Comparison of ENCODE assay signal across 36 cellular contexts in genomic region chr19:16749326-16749725, GRCh38. TPM values are rescaled to one million over a fixed set of nuclear protein-coding genes. Genes with fewer than 3 reads are reported as not detected.
DNase-seq lines count a peak whose midpoint lies in the region; ATAC-seq and TF ChIP-seq lines count a peak whose summit lies in the region.
"Had no signal": no experiment of that assay in that cellular context is flagged by ENCODE, and none has a peak within 500 bp of the region (broad histone marks: within the 10 kb centered on the region; RNA-seq: fewer than 3 reads in every experiment).

No MANE protein-coding gene starts in this region.

- BruUV-seq in IMR-90 (replicated peaks; lab: Mats Ljungman, UMichigan), result no TSS peak

- H3K14ac ChIP-seq in IMR-90 (replicated peaks; ENCODE audit: low read depth, low read length), result no peak overlapping the region
- H3K14ac ChIP-seq in neuronal stem cell (ENCODE audit: low read length), result peak overlapping the region; percentile 25

- no peak overlapping the region for H2AFZ ChIP-seq in IMR-90 (replicated peaks; ENCODE audit: low read length, poor library complexity)
- H2AFZ ChIP-seq in neuronal stem cell (ENCODE audit: low read length), result peak overlapping the region; percentile 22

- H3K79me1 ChIP-seq in IMR-90 (ENCODE audit: low read depth in 1 of 2, low read length in 2 of 2), result no peaks in the 10 kb centered on the region
- H3K79me1 ChIP-seq in neuronal stem cell (ENCODE audit: low read depth, low read length), result no peaks in the 10 kb centered on the region

- H3K4ac ChIP-seq in IMR-90 (ENCODE audit: low read depth, low read length) (no peak overlapping the region), neuronal stem cell (ENCODE audit: low read length) (no peak overlapping the region)

- no peak for ATAC-seq in IMR-90 (ENCODE audit: low read depth)
- ATAC-seq in left ventricle myocardium superior, result no peak
- ATAC-seq: A549; CD8-positive, alpha-beta T cell had no signal

- H2BK5ac ChIP-seq in IMR-90 (ENCODE audit: low read depth, low read length, poor library complexity, severe bottlenecking), result no peak overlapping the region
- H2BK5ac ChIP-seq in neuronal stem cell (ENCODE audit: low read length), result no peak overlapping the region

- DNase-seq in H7, result peak; percentile 28
- no peak for DNase-seq in IMR-90
- no peak for DNase-seq in neuronal stem cell (ENCODE audit: low spot score)
- DNase-seq in GM19240 (ENCODE audit: insufficient read length, low spot score), result no peak
- no peak for DNase-seq in AG08395 (ENCODE audit: low spot score)
- DNase-seq in left ventricle myocardium superior, result no peak
- DNase-seq in amniotic stem cell (lab: John Stamatoyannopoulos, UW), result no peak
- DNase-seq: 8988T; ACHN; AML-193; BE2C; C1 segment of cervical spinal cord; Caco-2; Calu3; CD4-positive, alpha-beta memory T cell; CD4-positive, alpha-beta T cell; CD4-positive, CD25-positive, alpha-beta regulatory T cell; CD8-positive, alpha-beta T cell; COR-L47; DMS 273 treated with DMSO at 0.1 percent for 48 hours; DMS153; DMS53; DMS79; DMS79 treated with DMSO at 0.1 percent for 48 hours; DND-41; EL had no signal

- H2AK9ac ChIP-seq in IMR-90 (replicated peaks; ENCODE audit: low read depth, low read length, poor library complexity), result peak overlapping the region; percentile 24

- POLR2A ChIA-PET in IMR-90 (lab: Charles Lee; ENCODE audit: unreplicated experiment), result no interaction called here

- in situ Hi-C loops in IMR-90 (cut with MboI; ENCODE audit: low sequenced_read_pairs), result no loop called here

- no peaks in the 10 kb centered on the region for H3K36me3 ChIP-seq in H7 (replicated peaks; ENCODE audit: control insufficient read depth, insufficient read depth, low read length)
- H3K36me3 ChIP-seq in IMR-90 (ENCODE audit: control insufficient read depth, insufficient read depth, low read length), result no peaks in the 10 kb centered on the region
- H3K36me3 ChIP-seq in neuronal stem cell (replicated peaks in 1 of 2; ENCODE audit: control insufficient read depth in 2 of 2, insufficient read depth in 2 of 2, low read length in 2 of 2), result no peaks in the 10 kb centered on the region
- H3K36me3 ChIP-seq: BE2C; BLaER1; BLaER1 treated with 17β-estradiol and CSF1 and Interleukin-3, amounts not matched to agents 10 nM and 100 nM had no signal

- no peak overlapping the region for H3K9ac ChIP-seq in IMR-90 (ENCODE audit: low read depth, low read length)
- H3K9ac ChIP-seq in neuronal stem cell (ENCODE audit: low read depth, low read length, poor library complexity), result no peak overlapping the region
- H3K9ac ChIP-seq: BLaER1; BLaER1 treated with 17β-estradiol and CSF1 and Interleukin-3, amounts not matched to agents 10 nM and 100 nM had no signal

- no peak overlapping the region for H4K5ac ChIP-seq in IMR-90 (ENCODE audit: low read depth, low read length)

- H3K56ac ChIP-seq in IMR-90 (ENCODE audit: extremely low read depth, insufficient read depth, low read length), result no peak overlapping the region

- H3K23ac ChIP-seq in IMR-90 (ENCODE audit: low read depth, low read length), result no peak overlapping the region
- peak overlapping the region; percentile 14 for H3K23ac ChIP-seq in neuronal stem cell (ENCODE audit: low read depth, low read length, poor library complexity)

- no peak overlapping the region for H3K27ac ChIP-seq in IMR-90 (ENCODE audit: insufficient read depth, low read length)
- H3K27ac ChIP-seq in cingulate gyrus (ENCODE audit: low read depth, low read length), result peak overlapping the region; percentile 1
- no peak overlapping the region for H3K27ac ChIP-seq in neuronal stem cell (replicated peaks; ENCODE audit: low read length)
- H3K27ac ChIP-seq: 22Rv1; A549; BLaER1; BLaER1 treated with 17β-estradiol and CSF1 and Interleukin-3, amounts not matched to agents 10 nM and 100 nM; C4-2B had no signal

- no peak for TF ChIP-seq RAD21 in IMR-90 (IDR thresholded peaks at IDR 0.05; ENCODE audit: low read length)

- H3K4me3 ChIP-seq in H7 (ENCODE audit: insufficient read depth, low read depth, low read length) (no peak overlapping the region), IMR-90 (ENCODE audit: insufficient read depth, low read depth, low read length) (no peak overlapping the region), neuronal stem cell (ENCODE audit: low read length in 2 of 2) (no peak overlapping the region)
- H3K4me3 ChIP-seq: A549; BLaER1; BLaER1 treated with 17β-estradiol and CSF1 and Interleukin-3, amounts not matched to agents 10 nM and 100 nM had no signal

- H3K9me3 ChIP-seq in IMR-90 (ENCODE audit: control insufficient read depth, insufficient read depth, low read length), result no peaks in the 10 kb centered on the region
- no peaks in the 10 kb centered on the region for H3K9me3 ChIP-seq in neuronal stem cell (replicated peaks in 1 of 2; ENCODE audit: control insufficient read depth in 2 of 2, insufficient read depth in 1 of 2, low read depth in 1 of 2, low read length in 2 of 2)
- H3K9me3 ChIP-seq: A549, BE2C, BLaER1, Caco-2 had no signal

- H2BK12ac ChIP-seq in neuronal stem cell (ENCODE audit: low read length), result no peak overlapping the region

- no peak for TF ChIP-seq POLR2A in IMR-90 (IDR thresholded peaks at IDR 0.05; ENCODE audit: low read depth, low read length)

- H2BK20ac ChIP-seq in IMR-90 (ENCODE audit: low read depth, low read length), result no peak overlapping the region

- intact Hi-C loops in IMR-90 (cut with micrococcal nuclease), result no loop called here
- intact Hi-C loops in left ventricle myocardium superior (cut with micrococcal nuclease), result no loop called here

- 49% methylated on average over 4 of the region's 16 CpGs; no CpG with 5 or more reads in 1 of the 2 experiments for WGBS in IMR-90 (ENCODE audit: extremely low coverage in 2 of 2, insufficient read length in 1 of 2), 2 experiments
- no CpG with 5 or more reads among the region's 16 CpGs for WGBS in neuronal stem cell (ENCODE audit: extremely low coverage in 2 of 2, insufficient read length in 2 of 2, insufficient replicate concordance in 1 of 2), 2 donors

- TF ChIP-seq CTCF in IMR-90 (conservative IDR thresholded peaks at IDR 0.05; ENCODE audit: low read depth, low read length), result no peak

- H3K27me3 ChIP-seq in H7 (ENCODE audit: control insufficient read depth, insufficient read depth, low read length), result no peaks in the 10 kb centered on the region; the same call in 1 of the 2 replicates
- peaks cover 2% of the 10 kb centered on the region; the same call in 1 of the 2 replicates for H3K27me3 ChIP-seq in IMR-90 (ENCODE audit: control insufficient read depth, insufficient read depth, low read length)
- H3K27me3 ChIP-seq in neuronal stem cell (ENCODE audit: control insufficient read depth in 3 of 3, insufficient read depth in 3 of 3, low read depth in 1 of 3, low read length in 3 of 3), result no peaks in the 10 kb centered on the region
- H3K27me3 ChIP-seq: BE2C; BLaER1; BLaER1 treated with 17β-estradiol and CSF1 and Interleukin-3, amounts not matched to agents 10 nM and 100 nM had no signal

- H2BK120ac ChIP-seq in IMR-90 (ENCODE audit: low read depth, low read length), result no peak overlapping the region
- H2BK120ac ChIP-seq in neuronal stem cell (ENCODE audit: low read depth, low read length), result no peak overlapping the region

- no peaks in the 10 kb centered on the region for H3K9me1 ChIP-seq in IMR-90 (ENCODE audit: insufficient read depth, low read length)

- H3K4me1 ChIP-seq in IMR-90 (ENCODE audit: control insufficient read depth, insufficient read depth, low read length), result no peaks in the 10 kb centered on the region
- no peaks in the 10 kb centered on the region for H3K4me1 ChIP-seq in neuronal stem cell (ENCODE audit: control insufficient read depth in 2 of 2, insufficient read depth in 1 of 2, low read depth in 1 of 2, low read length in 2 of 2)
- H3K4me1 ChIP-seq: A549, BE2C, Caco-2 had no signal

- dilution Hi-C loops in IMR-90 (cut with HindIII; ENCODE audit: low sequenced_read_pairs, unreplicated experiment), result no loop called here

- H2AK5ac ChIP-seq in IMR-90 (ENCODE audit: low read depth, low read length) (no peak overlapping the region), neuronal stem cell (ENCODE audit: low read depth, low read length) (peak overlapping the region; percentile 25)

- H4K8ac ChIP-seq in IMR-90 (ENCODE audit: low read depth in 2 of 2, low read length in 2 of 2) (no peak overlapping the region), neuronal stem cell (ENCODE audit: low read depth, low read length) (no peak overlapping the region)

- CTCF ChIA-PET in IMR-90 (lab: Yijun Ruan, JAX), result no interaction called here

- H2BK15ac ChIP-seq in IMR-90 (ENCODE audit: low read depth, low read length), result no peak overlapping the region
- H2BK15ac ChIP-seq in neuronal stem cell (ENCODE audit: low read length), result peak overlapping the region; percentile 92

- H4K91ac ChIP-seq in IMR-90 (ENCODE audit: insufficient read depth, low read depth, low read length) (no peak overlapping the region), neuronal stem cell (ENCODE audit: low read depth, low read length, poor library complexity) (no peak overlapping the region)

- no peaks in the 10 kb centered on the region for H4K20me1 ChIP-seq in IMR-90 (ENCODE audit: insufficient read depth, low read length)
- H4K20me1 ChIP-seq: BLaER1; BLaER1 treated with 17β-estradiol and CSF1 and Interleukin-3, amounts not matched to agents 10 nM and 100 nM had no signal

- H3K4me2 ChIP-seq in IMR-90 (ENCODE audit: low read depth, low read length) (no peak overlapping the region), neuronal stem cell (ENCODE audit: insufficient read depth, low read length, poor library complexity, severe bottlenecking) (no peak overlapping the region)
- H3K4me2 ChIP-seq: A549; BLaER1; BLaER1 treated with 17β-estradiol and CSF1 and Interleukin-3, amounts not matched to agents 10 nM and 100 nM had no signal

- H3K18ac ChIP-seq in IMR-90 (ENCODE audit: low read depth, low read length), result no peak overlapping the region
- H3K18ac ChIP-seq in neuronal stem cell (ENCODE audit: low read length), result peak overlapping the region; percentile 23

TF ChIP-seq in IMR-90, 13 proteins besides CTCF, POLR2A, EP300 and RAD21:
- TF ChIP-seq CHD1 (IDR thresholded peaks at IDR 0.05; ENCODE audit: low read depth, low read length) (no peak), MAZ (IDR thresholded peaks at IDR 0.05; ENCODE audit: borderline replicate concordance, low read depth, low read length) (no peak)
TF ChIP-seq in IMR-90: peak in this region for 0.

RNA-seq across cellular contexts. Expression of gene NWD1, which starts 29.7 kb away (rescaled TPM):
- not detected in 2 replicates for total RNA-seq in H7 (2014; rRNA removed; shearing (Covaris generic))
- total RNA-seq in IMR-90 (2012; rRNA removed) (not detected in 2 replicates), left ventricle myocardium superior (not detected)
- not detected in 2 replicates for polyA plus RNA-seq in IMR-90 (2012; rRNA removed)
- not detected in 2 replicates for polyA plus RNA-seq in IMR-90 (2012; cell fraction: cytosol; rRNA removed)
- 0.01 TPM in 1 of 2 replicates, not detected in the other for polyA plus RNA-seq in IMR-90 (2012; cell fraction: nucleus; rRNA removed; ENCODE audit: low replicate concordance)
- 0.01 TPM for polyA plus RNA-seq in neuronal stem cell (2013, experiment 1 of 2)
- 0.01 TPM for polyA plus RNA-seq in neuronal stem cell (2013, experiment 2 of 2)
- total RNA-seq: Caco-2; CD4-positive, alpha-beta memory T cell; CD4-positive, alpha-beta T cell; CD4-positive, CD25-positive, alpha-beta regulatory T cell; CD8-positive, alpha-beta memory T cell; CD8-positive, alpha-beta T cell; Daoy had no signal
- polyA plus RNA-seq: A549; AG04450; BJ; CD4-positive, alpha-beta memory T cell; CD4-positive, CD25-positive, alpha-beta regulatory T cell; CD8-positive, alpha-beta memory T cell had no signal
